Comparison of ENCODE assay signal across 29 cellular contexts in the genomic region with DNA sequence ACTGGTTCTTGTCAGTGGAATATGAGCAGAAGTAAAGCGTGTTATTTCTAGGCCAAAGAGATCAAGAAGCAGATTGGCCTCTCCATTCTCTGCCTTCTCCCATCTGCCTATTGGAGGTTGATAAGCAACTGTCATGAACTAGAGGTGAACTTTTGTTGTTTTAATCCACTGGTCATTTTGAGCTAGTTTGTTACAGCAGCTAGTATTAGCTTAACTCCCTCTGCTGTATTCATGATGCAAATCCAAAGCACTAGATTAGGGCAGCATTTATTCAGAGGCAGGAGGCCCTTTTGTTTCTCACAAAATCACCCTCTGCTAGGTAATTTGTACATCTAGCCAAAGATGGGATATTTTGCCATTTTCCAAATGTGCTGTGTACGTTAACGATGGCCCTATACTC.
"Had no signal": no experiment of that assay in that cellular context is flagged by ENCODE, and none has a peak within 500 bp of the region (broad histone marks: within the 10 kb centered on the region; RNA-seq: fewer than 3 reads in every experiment).

No MANE protein-coding gene starts in this region.

- H3K4me1 Mint-ChIP-seq: stimulated activated memory B cell treated with anti-CD40 and anti-IgM and Interleukin-4, amounts not matched to agents 10 μg/mL and 1 μg/mL and 100 μg/mL, for 72 hours; stimulated activated naive B cell treated with anti-CD40 and anti-IgM and Interleukin-4, amounts not matched to agents 10 μg/mL and 1 μg/mL and 100 μg/mL, for 72 hours had no signal

- ATAC-seq: stimulated activated effector memory CD8-positive, alpha-beta T cell treated with anti-CD3 and anti-CD28 coated beads, Interleukin-12 subunit alpha, Interleukin-12 subunit beta, amount 100 ng/mL, for 72 hours; stimulated activated memory B cell treated with anti-CD40 and anti-IgM and Interleukin-4, amounts not matched to agents 10 μg/mL and 1 μg/mL and 100 μg/mL, for 72 hours; stimulated activated naive B cell treated with anti-CD40 and anti-IgM and Interleukin-4, amounts not matched to agents 10 μg/mL and 1 μg/mL and 100 μg/mL, for 72 hours; stimulated activated naive CD8-positive, alpha-beta T cell treated with anti-CD3 and anti-CD28 coated beads, Interleukin-15, amount 100 ng/mL, for 72 hours; stimulated activated naive CD8-positive, alpha-beta T cell treated with anti-CD3 and anti-CD28 coated beads, Interleukin-15, Interleukin-2, amounts not matched to agents 100 U/mL and 50 U/mL, for 24 hours; upper lobe of right lung had no signal

- H3K4me1 ChIP-seq: suprapubic skin, testis, thyroid gland, tibial artery, tibial nerve, upper lobe of left lung, upper lobe of right lung, uterus, vagina had no signal

- H3K36me3 Mint-ChIP-seq: stimulated activated effector memory CD8-positive, alpha-beta T cell treated with anti-CD3 and anti-CD28 coated beads, Interleukin-12 subunit alpha, Interleukin-12 subunit beta, amount 100 ng/mL, for 72 hours; stimulated activated memory B cell treated with anti-CD40 and anti-IgM and Interleukin-4, amounts not matched to agents 10 μg/mL and 1 μg/mL and 100 μg/mL, for 72 hours; stimulated activated naive B cell treated with anti-CD40 and anti-IgM and Interleukin-4, amounts not matched to agents 10 μg/mL and 1 μg/mL and 100 μg/mL, for 72 hours; type B pancreatic cell had no signal

- H3K4me3 ChIP-seq: stomach, suprapubic skin, testis, thoracic aorta, thyroid gland, tibial artery, tibial nerve, transverse colon, upper lobe of left lung, upper lobe of right lung, uterus, vagina had no signal

- H3K4me3 Mint-ChIP-seq: stimulated activated effector memory CD8-positive, alpha-beta T cell treated with anti-CD3 and anti-CD28 coated beads, Interleukin-12 subunit alpha, Interleukin-12 subunit beta, amount 100 ng/mL, for 72 hours; stimulated activated memory B cell treated with anti-CD40 and anti-IgM and Interleukin-4, amounts not matched to agents 10 μg/mL and 1 μg/mL and 100 μg/mL, for 72 hours; stimulated activated naive B cell treated with anti-CD40 and anti-IgM and Interleukin-4, amounts not matched to agents 10 μg/mL and 1 μg/mL and 100 μg/mL, for 72 hours; stimulated activated naive CD8-positive, alpha-beta T cell treated with anti-CD3 and anti-CD28 coated beads, Interleukin-15, amount 100 ng/mL, for 72 hours; stimulated activated naive CD8-positive, alpha-beta T cell treated with anti-CD3 and anti-CD28 coated beads, Interleukin-15, Interleukin-2, amounts not matched to agents 100 ng/mL and 50 ng/mL, for 24 hours; type B pancreatic cell had no signal

- H3K27ac ChIP-seq: stomach, suprapubic skin, testis, thoracic aorta, thyroid gland, tibial artery, tibial nerve, upper lobe of left lung, upper lobe of right lung, vagina had no signal

- FAIRE-seq: urothelium cell line had no signal

- H3K27me3 Mint-ChIP-seq: stimulated activated memory B cell treated with anti-CD40 and anti-IgM and Interleukin-4, amounts not matched to agents 10 μg/mL and 1 μg/mL and 100 μg/mL, for 72 hours; stimulated activated naive CD8-positive, alpha-beta T cell treated with anti-CD3 and anti-CD28 coated beads, Interleukin-15, amount 100 ng/mL, for 72 hours; type B pancreatic cell had no signal

- H3K9me3 ChIP-seq: stomach, suprapubic skin, testis, thoracic aorta, thyroid gland, tibial artery, tibial nerve, transverse colon, upper lobe of left lung, upper lobe of right lung, uterus, vagina had no signal

- H3K27ac Mint-ChIP-seq: stimulated activated effector memory CD8-positive, alpha-beta T cell treated with anti-CD3 and anti-CD28 coated beads, Interleukin-12 subunit alpha, Interleukin-12 subunit beta, amount 100 ng/mL, for 72 hours; stimulated activated memory B cell treated with anti-CD40 and anti-IgM and Interleukin-4, amounts not matched to agents 10 μg/mL and 1 μg/mL and 100 μg/mL, for 72 hours; stimulated activated naive B cell treated with anti-CD40 and anti-IgM and Interleukin-4, amounts not matched to agents 10 μg/mL and 1 μg/mL and 100 μg/mL, for 72 hours; stimulated activated naive CD8-positive, alpha-beta T cell treated with anti-CD3 and anti-CD28 coated beads, Interleukin-15, amount 100 ng/mL, for 72 hours; stimulated activated naive CD8-positive, alpha-beta T cell treated with anti-CD3 and anti-CD28 coated beads, Interleukin-15, Interleukin-2, amounts not matched to agents 100 ng/mL and 50 ng/mL, for 24 hours; type B pancreatic cell had no signal

- H3K36me3 ChIP-seq: stomach, suprapubic skin, thoracic aorta, thyroid gland, tibial artery, tibial nerve, transverse colon, upper lobe of left lung, upper lobe of right lung, uterus, vagina had no signal

- DNase-seq: stimulated activated CD4-positive, alpha-beta T cell treated with anti-CD3 and anti-CD28 coated beads, Interleukin-2, amount 100 ng/mL, for 48 hours; stimulated activated CD4-positive, alpha-beta T cell treated with anti-CD3 and anti-CD28 coated beads, Interleukin-4, amount 100 ng/mL, for 1 hour; stimulated activated CD4-positive, alpha-beta T cell treated with anti-CD3 and anti-CD28 coated beads, Interleukin-4, amount 100 ng/mL, for 24 hours; stimulated activated CD4-positive, alpha-beta T cell treated with anti-CD3 and anti-CD28 coated beads, Interleukin-4, amount 100 ng/mL, for 4 hours; stimulated activated CD8-positive, alpha-beta memory T cell treated with anti-CD3 and anti-CD28 coated beads, Interleukin-4, amount 100 ng/mL, for 48 hours; stimulated activated naive B cell treated with anti-CD40 and anti-IgM and Interleukin-4, amounts not matched to agents 10 μg/mL and 1 μg/mL and 100 μg/mL, for 72 hours; stimulated activated naive CD4-positive, alpha-beta T cell; stimulated activated naive CD4-positive, alpha-beta T cell treated with Interleukin-2 at 50 U/mL for 16 hours; stimulated activated naive CD8-positive, alpha-beta T cell treated with anti-CD3 and anti-CD28 coated beads, Interleukin-15, amount 100 ng/mL, for 72 hours; stimulated activated naive CD8-positive, alpha-beta T cell treated with anti-CD3 and anti-CD28 coated beads, Interleukin-15, Interleukin-2, amounts not matched to agents 100 U/mL and 50 U/mL, for 24 hours; stomach; substantia nigra; testis; thyroid gland; tibial artery; transverse colon; trophoblast cell; upper lobe of left lung; upper lobe of right lung; uterus had no signal

- H3K27me3 ChIP-seq: stomach, suprapubic skin, testis, thyroid gland, tibial artery, tibial nerve, transverse colon, upper lobe of left lung, upper lobe of right lung, uterus, vagina had no signal

- H3K9me3 Mint-ChIP-seq: stimulated activated effector memory CD8-positive, alpha-beta T cell treated with anti-CD3 and anti-CD28 coated beads, Interleukin-12 subunit alpha, Interleukin-12 subunit beta, amount 100 ng/mL, for 72 hours had no signal
